Comparison of ENCODE assay signal across 22 cellular contexts in genomic region chr15:35173444-35174118, GRCh38.
DNase-seq lines count a peak whose midpoint lies in the region; ATAC-seq, FAIRE-seq and TF ChIP-seq lines count a peak whose summit lies in the region.
"Had no signal": no experiment of that assay in that cellular context is flagged by ENCODE, and none has a peak within 500 bp of the region (broad histone marks: within the 10 kb centered on the region; RNA-seq: fewer than 3 reads in every experiment).

No MANE protein-coding gene starts in this region.

- in situ Hi-C loops in K562 (cut with MboI), result no loop called here

- CTCF ChIA-PET in K562 (lab: Yijun Ruan, JAX; ENCODE audit: low intra/inter-chr PET ratio), result no interaction called here

- no peak overlapping the region for H3K4me3 Mint-ChIP-seq in activated T-helper 1 cell treated with anti-CD3 and anti-CD28 coated beads, Interleukin-12 subunit alpha, Interleukin-12 subunit beta, Interleukin-2, Interleukin-4 antibody, amounts not matched to agents 30 ng/mL and 10 ng/mL and 1 ng/mL, durations not matched to agents 14 hours and 24 hours and 36 hours
- H3K4me3 Mint-ChIP-seq: activated B cell treated with CpG ODN at 0.5 μM for 24 hours; activated naive CD8-positive, alpha-beta T cell; activated T-cell treated with anti-CD3 and anti-CD28 coated beads, Interleukin-2, amount 50 U/mL, for 72 hours; naive thymus-derived CD4-positive, alpha-beta T cell; T-helper 1 cell treated with Interleukin-12 subunit alpha and Interleukin-12 subunit beta and Interleukin-4 antibody, amounts not matched to agents 30 μg/mL and 1 μg/mL, for 36 hours had no signal

- DNase-seq in COLO829 (ENCODE audit: low spot score) (peak; percentile 16), MG63 (peak; percentile 4), K562 (ENCODE audit: extremely low read depth in 1 of 4, low spot score in 3 of 4) (peak; percentile 60 to 85 (median 72)), foreskin melanocyte (peak; percentile 21), left cardiac atrium (no peak)
- DNase-seq in activated T-helper 1 cell treated with anti-CD3 and anti-CD28 coated beads, Interleukin-12 subunit alpha, Interleukin-12 subunit beta, Interleukin-2, Interleukin-4 antibody, amounts not matched to agents 30 ng/mL and 10 ng/mL and 1 ng/mL, durations not matched to agents 14 hours and 24 hours and 36 hours (ENCODE audit: low spot score), result no peak
- DNase-seq: activated B cell treated with CpG ODN at 0.5 μM for 24 hours; activated T-cell treated with anti-CD3 and anti-CD28 coated beads, Interleukin-2, amount 50 U/mL, for 72 hours; hypothalamus; kidney; MV-4-11; naive thymus-derived CD4-positive, alpha-beta T cell; NCI-H2029 treated with DMSO at 0.1 percent for 48 hours; NCI-H446 treated with DMSO at 0.1 percent for 48 hours; SHP77; stimulated activated CD4-positive, alpha-beta T cell treated with anti-CD3 and anti-CD28 coated beads, Interleukin-2, amount 100 ng/mL, for 48 hours had no signal

- H3K27me3 ChIP-seq in MG63, result no peaks in the 10 kb centered on the region
- H3K27me3 ChIP-seq in K562 (ENCODE audit: control insufficient read depth in 2 of 2, insufficient read depth in 2 of 2, low read length in 2 of 2), result no peaks in the 10 kb centered on the region
- H3K27me3 ChIP-seq: cardiac muscle cell had no signal

- H3K4me1 ChIP-seq in K562 (replicated peaks in 1 of 2; ENCODE audit: control insufficient read depth in 2 of 2, insufficient read depth in 2 of 2, low read length in 2 of 2), result peaks cover 0 to 26% of the 10 kb centered on the region in 2 experiments; a peak in 3 of 5 replicates
- H3K4me1 ChIP-seq: parathyroid adenoma had no signal

- no peaks in the 10 kb centered on the region for H4K20me1 ChIP-seq in K562 (replicated peaks; ENCODE audit: control insufficient read depth, insufficient read depth, low read length)

- no peaks in the 10 kb centered on the region for H3K79me2 ChIP-seq in K562 (ENCODE audit: control insufficient read depth, insufficient read depth, low read length)
- H3K79me2 ChIP-seq: parathyroid adenoma had no signal

- no peak overlapping the region for H3K27ac Mint-ChIP-seq in activated T-helper 1 cell treated with anti-CD3 and anti-CD28 coated beads, Interleukin-12 subunit alpha, Interleukin-12 subunit beta, Interleukin-2, Interleukin-4 antibody, amounts not matched to agents 30 ng/mL and 10 ng/mL and 1 ng/mL, durations not matched to agents 14 hours and 24 hours and 36 hours
- H3K27ac Mint-ChIP-seq: activated B cell treated with CpG ODN at 0.5 μM for 24 hours; activated naive CD8-positive, alpha-beta T cell; activated T-cell treated with anti-CD3 and anti-CD28 coated beads, Interleukin-2, amount 50 U/mL, for 72 hours; naive thymus-derived CD4-positive, alpha-beta T cell; T-helper 1 cell treated with Interleukin-12 subunit alpha and Interleukin-12 subunit beta and Interleukin-4 antibody, amounts not matched to agents 30 μg/mL and 1 μg/mL, for 36 hours had no signal

- peak overlapping the region; percentile 60 for H3K27ac ChIP-seq in K562 (ENCODE audit: extremely low read depth, low read depth, low read length)
- H3K27ac ChIP-seq: cardiac muscle cell, parathyroid adenoma had no signal

- H3K9me3 ChIP-seq in MG63 (no peaks in the 10 kb centered on the region), K562 (replicated peaks; ENCODE audit: control insufficient read depth, insufficient read depth, low read depth, low read length) (0 out of 2 replicates have a peak, but pooled peaks cover 4% of the 10 kb centered on the region)

- H3K4me3 ChIP-seq in MG63, result no peak overlapping the region
- H3K4me3 ChIP-seq in K562, result no peak overlapping the region
- H3K4me3 ChIP-seq: cardiac muscle cell had no signal

- POLR2A ChIA-PET in K562 (lab: Yijun Ruan, JAX), result interaction anchor here (0.5 to 1.7 kb wide), 3 partner anchors 9 to 31 kb away, joined by 3 to 6 read pairs (median 4); no protein-coding TSS in a partner anchor

- no peaks in the 10 kb centered on the region for H3K36me3 ChIP-seq in MG63
- no peaks in the 10 kb centered on the region for H3K36me3 ChIP-seq in K562 (ENCODE audit: control insufficient read depth, insufficient read depth, low read length)
- H3K36me3 ChIP-seq: cardiac muscle cell had no signal

- H3K9me3 Mint-ChIP-seq in activated T-helper 1 cell treated with anti-CD3 and anti-CD28 coated beads, Interleukin-12 subunit alpha, Interleukin-12 subunit beta, Interleukin-2, Interleukin-4 antibody, amounts not matched to agents 30 ng/mL and 10 ng/mL and 1 ng/mL, durations not matched to agents 14 hours and 24 hours and 36 hours, result no peaks in the 10 kb centered on the region
- H3K9me3 Mint-ChIP-seq: activated B cell treated with CpG ODN at 0.5 μM for 24 hours; activated T-cell treated with anti-CD3 and anti-CD28 coated beads, Interleukin-2, amount 50 U/mL, for 72 hours; naive thymus-derived CD4-positive, alpha-beta T cell; T-helper 1 cell treated with Interleukin-12 subunit alpha and Interleukin-12 subunit beta and Interleukin-4 antibody, amounts not matched to agents 30 μg/mL and 1 μg/mL, for 36 hours had no signal

- H3K4me2 ChIP-seq in K562 (ENCODE audit: insufficient read depth, low read length), result peak overlapping the region; percentile 37

- intact Hi-C loops in K562 (cut with micrococcal nuclease) (no loop called here), left cardiac atrium (cut with DNase I) (no loop called here)
- intact Hi-C loops in activated T-helper 1 cell treated with anti-CD3 and anti-CD28 coated beads, Interleukin-12 subunit alpha, Interleukin-12 subunit beta, Interleukin-2, Interleukin-4 antibody, amounts not matched to agents 30 ng/mL and 10 ng/mL and 1 ng/mL, durations not matched to agents 14 hours and 24 hours and 36 hours (cut with micrococcal nuclease), result no loop called here

- FAIRE-seq in K562 (lab: Jason Lieb, UNC), result peak; percentile 96
- FAIRE-seq: kidney had no signal

- TF ChIP-seq POLR2A in K562 (conservative IDR thresholded peaks at IDR 0.05), result no peak

- ATAC-seq in K562 (peak; percentile 92), GM21825 (IDR thresholded peaks at IDR 0.05; ENCODE audit: unreplicated experiment) (no peak), HG03571 (IDR thresholded peaks at IDR 0.05; ENCODE audit: unreplicated experiment) (no peak), left cardiac atrium (no peak)
- ATAC-seq: activated T-cell treated with anti-CD3 and anti-CD28 coated beads, Interleukin-2, amount 50 U/mL, for 72 hours; naive thymus-derived CD4-positive, alpha-beta T cell had no signal

- no peak for TF ChIP-seq RAD21 in K562 (CRISPR knock-in tag; conservative IDR thresholded peaks at IDR 0.05 in 1 of 2, IDR thresholded peaks at IDR 0.05 in 1 of 2)

- H2AFZ ChIP-seq in K562 (ENCODE audit: low read depth, low read length), result peak overlapping the region; percentile 84
- H2AFZ ChIP-seq: parathyroid adenoma had no signal

- no peaks in the 10 kb centered on the region for H3K4me1 Mint-ChIP-seq in activated T-helper 1 cell treated with anti-CD3 and anti-CD28 coated beads, Interleukin-12 subunit alpha, Interleukin-12 subunit beta, Interleukin-2, Interleukin-4 antibody, amounts not matched to agents 30 ng/mL and 10 ng/mL and 1 ng/mL, durations not matched to agents 14 hours and 24 hours and 36 hours (ENCODE audit: low read depth)
- H3K4me1 Mint-ChIP-seq: activated B cell treated with CpG ODN at 0.5 μM for 24 hours; naive thymus-derived CD4-positive, alpha-beta T cell had no signal

- peak; percentile 39; the same call in 1 of the 2 replicates for TF ChIP-seq EP300 in K562 (IDR thresholded peaks at IDR 0.05; ENCODE audit: low read length)

- peak overlapping the region in 1 of 2 experiments; percentile 46; a peak in 2 of 4 replicates for H3K9ac ChIP-seq in K562 (ENCODE audit: insufficient read depth in 1 of 2, low read depth in 2 of 2, low read length in 2 of 2)
- H3K9ac ChIP-seq: parathyroid adenoma had no signal

- no peaks in the 10 kb centered on the region for H3K27me3 Mint-ChIP-seq in activated T-helper 1 cell treated with anti-CD3 and anti-CD28 coated beads, Interleukin-12 subunit alpha, Interleukin-12 subunit beta, Interleukin-2, Interleukin-4 antibody, amounts not matched to agents 30 ng/mL and 10 ng/mL and 1 ng/mL, durations not matched to agents 14 hours and 24 hours and 36 hours (ENCODE audit: insufficient read depth)
- H3K27me3 Mint-ChIP-seq: activated B cell treated with CpG ODN at 0.5 μM for 24 hours; activated naive CD8-positive, alpha-beta T cell had no signal

- no TSS peak for BruUV-seq in K562 (replicated peaks; lab: Mats Ljungman, UMichigan)

- no peak for TF ChIP-seq CTCF in K562 (IDR thresholded peaks at IDR 0.05 in 2 of 3, conservative IDR thresholded peaks at IDR 0.05 in 1 of 3; ENCODE audit: insufficient read depth in 2 of 3, low read depth in 1 of 3, low read length in 3 of 3)

- no peaks in the 10 kb centered on the region for H3K36me3 Mint-ChIP-seq in activated T-helper 1 cell treated with anti-CD3 and anti-CD28 coated beads, Interleukin-12 subunit alpha, Interleukin-12 subunit beta, Interleukin-2, Interleukin-4 antibody, amounts not matched to agents 30 ng/mL and 10 ng/mL and 1 ng/mL, durations not matched to agents 14 hours and 24 hours and 36 hours (ENCODE audit: low read depth)
- H3K36me3 Mint-ChIP-seq: naive thymus-derived CD4-positive, alpha-beta T cell had no signal

- WGBS in K562 (ENCODE audit: insufficient coverage, low coverage, missing lambda C conversion rate), result 16% methylated on average over 4 of the region's 4 CpGs

- H3K9me1 ChIP-seq in K562 (ENCODE audit: control insufficient read depth, insufficient read depth, low read length), result no peaks in the 10 kb centered on the region

TF ChIP-seq in K562, 482 proteins besides CTCF, POLR2A, EP300 and RAD21 (continues in another document):
- peak; percentile 83 for TF ChIP-seq EHMT2 (IDR thresholded peaks at IDR 0.05)
- TF ChIP-seq VEZF1 (CRISPR knock-in tag; IDR thresholded peaks at IDR 0.05), result 0 out of 2 replicates have a peak, but pooled peaks have one; percentile 10
- 0 out of 2 replicates have a peak, but pooled peaks have one; percentile 23 for TF ChIP-seq NFRKB (IDR thresholded peaks at IDR 0.05; ENCODE audit: low read depth)
- TF ChIP-seq KLF13 (tag; IDR thresholded peaks at IDR 0.05; ENCODE audit: borderline replicate concordance, low read depth), result no peak

Comparison
In these comparisons a context has a peak if more than half of its experiments do, and no peak if none do; other contexts are left out.
1. DNase-seq: peak in COLO829 (single experiment), MG63 (single experiment), K562 (4 of 4) and foreskin melanocyte (single experiment); none in left cardiac atrium (single experiment) and activated T-helper 1 cell treated with anti-CD3 and anti-CD28 coated beads, Interleukin-12 subunit alpha, Interleukin-12 subunit beta, Interleukin-2, Interleukin-4 antibody, amounts not matched to agents 30 ng/mL and 10 ng/mL and 1 ng/mL, durations not matched to agents 14 hours and 24 hours and 36 hours (single experiment).